In the genomic region with DNA sequence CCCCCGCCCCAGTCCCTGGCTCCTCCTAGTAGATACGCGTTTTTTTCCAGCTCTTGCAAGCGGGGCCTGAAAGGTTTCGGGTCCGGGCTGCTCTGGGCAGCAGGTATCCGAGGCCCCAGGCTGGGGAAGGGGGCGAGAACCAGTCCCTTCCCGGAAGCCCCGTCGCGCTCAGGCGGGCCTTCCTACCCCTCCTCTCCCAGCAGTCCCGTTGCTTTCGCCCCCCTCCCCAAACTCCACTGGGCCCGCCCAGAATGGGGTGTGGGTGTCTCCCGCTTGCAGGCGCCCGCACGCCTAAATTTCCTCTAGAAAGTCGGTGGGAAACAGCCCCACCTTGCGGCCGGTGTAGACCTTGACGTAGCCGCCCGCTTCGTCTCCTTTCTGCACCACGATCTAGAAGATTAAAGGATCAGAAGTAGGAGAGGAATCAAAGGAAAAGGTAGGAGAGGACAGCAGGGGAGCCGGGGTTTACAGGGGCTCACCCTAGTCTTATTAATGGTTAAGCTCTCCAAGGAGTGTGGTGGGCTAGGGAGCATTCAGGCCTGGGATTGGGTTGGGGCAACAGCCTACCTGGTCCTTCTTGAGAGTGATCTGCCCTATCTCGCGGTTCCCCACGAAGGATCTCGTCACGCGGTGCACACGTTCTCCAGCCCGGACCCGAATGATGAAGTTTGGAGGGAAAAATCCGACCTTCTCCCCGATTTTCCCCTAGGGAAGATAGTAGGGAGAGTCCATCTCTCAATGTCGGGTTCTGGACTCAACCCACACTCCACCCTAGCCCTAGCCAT, we compare ENCODE assay signal across 1 cellular context.
A peak's percentile ranks its signal among the peaks of the same experiment; 100 is the strongest.
TF ChIP-seq lines count a peak whose summit lies in the region.

No MANE protein-coding gene starts in this region.

TF ChIP-seq in K562, 482 proteins besides CTCF, POLR2A, EP300 and RAD21 (continues in another document):
- no peak for TF ChIP-seq ZBED1 (IDR thresholded peaks at IDR 0.05)
- TF ChIP-seq THAP12 (CRISPR knock-in tag; IDR thresholded peaks at IDR 0.05), result no peak
- TF ChIP-seq XRCC5 (IDR thresholded peaks at IDR 0.05; ENCODE audit: low read depth, low read length), result peak; percentile 67; the same call in 1 of the 2 replicates
- no peak for TF ChIP-seq HNRNPUL1 (IDR thresholded peaks at IDR 0.05; ENCODE audit: low read length)
- TF ChIP-seq THRAP3 (IDR thresholded peaks at IDR 0.05; ENCODE audit: borderline replicate concordance), result no peak
- peak in 1 of 2 experiments; percentile 27 for TF ChIP-seq E2F6 (IDR thresholded peaks at IDR 0.05; ENCODE audit: borderline replicate concordance in 1 of 2, extremely low read depth in 1 of 2, insufficient read depth in 1 of 2, insufficient read length in 1 of 2, low read depth in 1 of 2, low read length in 1 of 2, poor library complexity in 1 of 2, severe bottlenecking in 1 of 2)
- TF ChIP-seq, protein P1, sequence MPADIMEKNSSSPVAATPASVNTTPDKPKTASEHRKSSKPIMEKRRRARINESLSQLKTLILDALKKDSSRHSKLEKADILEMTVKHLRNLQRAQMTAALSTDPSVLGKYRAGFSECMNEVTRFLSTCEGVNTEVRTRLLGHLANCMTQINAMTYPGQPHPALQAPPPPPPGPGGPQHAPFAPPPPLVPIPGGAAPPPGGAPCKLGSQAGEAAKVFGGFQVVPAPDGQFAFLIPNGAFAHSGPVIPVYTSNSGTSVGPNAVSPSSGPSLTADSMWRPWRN (IDR thresholded peaks at IDR 0.05; ENCODE audit: low read depth), result no peak
- peak; percentile 71 for TF ChIP-seq GATA2 (CRISPR knock-in tag; IDR thresholded peaks at IDR 0.05)
- TF ChIP-seq, protein P2, sequence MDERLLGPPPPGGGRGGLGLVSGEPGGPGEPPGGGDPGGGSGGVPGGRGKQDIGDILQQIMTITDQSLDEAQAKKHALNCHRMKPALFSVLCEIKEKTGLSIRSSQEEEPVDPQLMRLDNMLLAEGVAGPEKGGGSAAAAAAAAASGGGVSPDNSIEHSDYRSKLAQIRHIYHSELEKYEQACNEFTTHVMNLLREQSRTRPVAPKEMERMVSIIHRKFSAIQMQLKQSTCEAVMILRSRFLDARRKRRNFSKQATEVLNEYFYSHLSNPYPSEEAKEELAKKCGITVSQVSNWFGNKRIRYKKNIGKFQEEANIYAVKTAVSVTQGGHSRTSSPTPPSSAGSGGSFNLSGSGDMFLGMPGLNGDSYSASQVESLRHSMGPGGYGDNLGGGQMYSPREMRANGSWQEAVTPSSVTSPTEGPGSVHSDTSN (CRISPR knock-in tag; IDR thresholded peaks at IDR 0.05; ENCODE audit: low read depth), result no peak
- TF ChIP-seq, protein P2 (tag; conservative IDR thresholded peaks at IDR 0.05; ENCODE audit: low read depth), result no peak
- no peak for TF ChIP-seq IRF2 (CRISPR knock-in tag; IDR thresholded peaks at IDR 0.05)
- peak; percentile 64 for TF ChIP-seq POLR2G (IDR thresholded peaks at IDR 0.05; ENCODE audit: low read depth, low read length)
- no peak for TF ChIP-seq POLR2H (tag; IDR thresholded peaks at IDR 0.05; ENCODE audit: low read depth)
- peak in 1 of 2 experiments; percentile 54; a peak in 3 of 4 replicates for TF ChIP-seq MAZ (CRISPR knock-in tag; conservative IDR thresholded peaks at IDR 0.05 in 1 of 2, IDR thresholded peaks at IDR 0.05 in 1 of 2)
- TF ChIP-seq, protein P3, sequence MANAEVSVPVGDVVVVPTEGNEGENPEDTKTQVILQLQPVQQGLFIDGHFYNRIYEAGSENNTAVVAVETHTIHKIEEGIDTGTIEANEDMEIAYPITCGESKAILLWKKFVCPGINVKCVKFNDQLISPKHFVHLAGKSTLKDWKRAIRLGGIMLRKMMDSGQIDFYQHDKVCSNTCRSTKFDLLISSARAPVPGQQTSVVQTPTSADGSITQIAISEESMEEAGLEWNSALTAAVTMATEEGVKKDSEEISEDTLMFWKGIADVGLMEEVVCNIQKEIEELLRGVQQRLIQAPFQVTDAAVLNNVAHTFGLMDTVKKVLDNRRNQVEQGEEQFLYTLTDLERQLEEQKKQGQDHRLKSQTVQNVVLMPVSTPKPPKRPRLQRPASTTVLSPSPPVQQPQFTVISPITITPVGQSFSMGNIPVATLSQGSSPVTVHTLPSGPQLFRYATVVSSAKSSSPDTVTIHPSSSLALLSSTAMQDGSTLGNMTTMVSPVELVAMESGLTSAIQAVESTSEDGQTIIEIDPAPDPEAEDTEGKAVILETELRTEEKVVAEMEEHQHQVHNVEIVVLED (CRISPR knock-in tag; IDR thresholded peaks at IDR 0.05), result no peak
- no peak for TF ChIP-seq ZNF280B (CRISPR knock-in tag; IDR thresholded peaks at IDR 0.05)
- TF ChIP-seq ZEB2 (IDR thresholded peaks at IDR 0.05), result no peak
- TF ChIP-seq FOXP1 (CRISPR knock-in tag; IDR thresholded peaks at IDR 0.05), result 0 out of 2 replicates have a peak, but pooled peaks have one; percentile 53
- TF ChIP-seq FOXO4 (CRISPR knock-in tag; IDR thresholded peaks at IDR 0.05), result no peak
- TF ChIP-seq SPI1 (IDR thresholded peaks at IDR 0.05; ENCODE audit: borderline replicate concordance, low read depth, low read length), result no peak
- peak; percentile 68; the same call in 1 of the 2 replicates for TF ChIP-seq ZBTB33 (CRISPR knock-in tag; IDR thresholded peaks at IDR 0.05)
- TF ChIP-seq LCOR (CRISPR knock-in tag; IDR thresholded peaks at IDR 0.05), result peak; percentile 55; the same call in 1 of the 2 replicates
- TF ChIP-seq PML (IDR thresholded peaks at IDR 0.05; ENCODE audit: low read length), result 0 out of 2 replicates have a peak, but pooled peaks have one; percentile 12
- no peak for TF ChIP-seq ZNF217 (CRISPR knock-in tag; IDR thresholded peaks at IDR 0.05)
- TF ChIP-seq ZNF24 (IDR thresholded peaks at IDR 0.05), result no peak
- no peak for TF ChIP-seq HNRNPH1 (optimal IDR thresholded peaks at IDR 0.05; ENCODE audit: low read depth, low read length)
- TF ChIP-seq NONO (IDR thresholded peaks at IDR 0.05; ENCODE audit: low read depth in 2 of 2, low read length in 1 of 2), result peak in 1 of 2 experiments; percentile 79; a peak in 2 of 4 replicates
- TF ChIP-seq ZNF445 (CRISPR knock-in tag; IDR thresholded peaks at IDR 0.05; ENCODE audit: low read depth), result no peak
- TF ChIP-seq, protein P4, sequence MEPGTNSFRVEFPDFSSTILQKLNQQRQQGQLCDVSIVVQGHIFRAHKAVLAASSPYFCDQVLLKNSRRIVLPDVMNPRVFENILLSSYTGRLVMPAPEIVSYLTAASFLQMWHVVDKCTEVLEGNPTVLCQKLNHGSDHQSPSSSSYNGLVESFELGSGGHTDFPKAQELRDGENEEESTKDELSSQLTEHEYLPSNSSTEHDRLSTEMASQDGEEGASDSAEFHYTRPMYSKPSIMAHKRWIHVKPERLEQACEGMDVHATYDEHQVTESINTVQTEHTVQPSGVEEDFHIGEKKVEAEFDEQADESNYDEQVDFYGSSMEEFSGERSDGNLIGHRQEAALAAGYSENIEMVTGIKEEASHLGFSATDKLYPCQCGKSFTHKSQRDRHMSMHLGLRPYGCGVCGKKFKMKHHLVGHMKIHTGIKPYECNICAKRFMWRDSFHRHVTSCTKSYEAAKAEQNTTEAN (CRISPR knock-in tag; IDR thresholded peaks at IDR 0.05), result no peak
- TF ChIP-seq, protein P5, sequence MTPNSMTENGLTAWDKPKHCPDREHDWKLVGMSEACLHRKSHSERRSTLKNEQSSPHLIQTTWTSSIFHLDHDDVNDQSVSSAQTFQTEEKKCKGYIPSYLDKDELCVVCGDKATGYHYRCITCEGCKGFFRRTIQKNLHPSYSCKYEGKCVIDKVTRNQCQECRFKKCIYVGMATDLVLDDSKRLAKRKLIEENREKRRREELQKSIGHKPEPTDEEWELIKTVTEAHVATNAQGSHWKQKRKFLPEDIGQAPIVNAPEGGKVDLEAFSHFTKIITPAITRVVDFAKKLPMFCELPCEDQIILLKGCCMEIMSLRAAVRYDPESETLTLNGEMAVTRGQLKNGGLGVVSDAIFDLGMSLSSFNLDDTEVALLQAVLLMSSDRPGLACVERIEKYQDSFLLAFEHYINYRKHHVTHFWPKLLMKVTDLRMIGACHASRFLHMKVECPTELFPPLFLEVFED (CRISPR knock-in tag; conservative IDR thresholded peaks at IDR 0.05), result no peak
- TF ChIP-seq MYC (IDR thresholded peaks at IDR 0.05; ENCODE audit: low read depth, low read length), result peak; percentile 65
- no peak for TF ChIP-seq MYC (CRISPR knock-in tag; IDR thresholded peaks at IDR 0.05; ENCODE audit: borderline replicate concordance, low read depth)
- no peak for TF ChIP-seq MTA3 (IDR thresholded peaks at IDR 0.05; ENCODE audit: borderline replicate concordance)
- TF ChIP-seq HMGN3 (IDR thresholded peaks at IDR 0.05; ENCODE audit: borderline replicate concordance, extremely low read depth, insufficient read length, low read depth, low read length), result peak; percentile 6
- TF ChIP-seq, protein P6, sequence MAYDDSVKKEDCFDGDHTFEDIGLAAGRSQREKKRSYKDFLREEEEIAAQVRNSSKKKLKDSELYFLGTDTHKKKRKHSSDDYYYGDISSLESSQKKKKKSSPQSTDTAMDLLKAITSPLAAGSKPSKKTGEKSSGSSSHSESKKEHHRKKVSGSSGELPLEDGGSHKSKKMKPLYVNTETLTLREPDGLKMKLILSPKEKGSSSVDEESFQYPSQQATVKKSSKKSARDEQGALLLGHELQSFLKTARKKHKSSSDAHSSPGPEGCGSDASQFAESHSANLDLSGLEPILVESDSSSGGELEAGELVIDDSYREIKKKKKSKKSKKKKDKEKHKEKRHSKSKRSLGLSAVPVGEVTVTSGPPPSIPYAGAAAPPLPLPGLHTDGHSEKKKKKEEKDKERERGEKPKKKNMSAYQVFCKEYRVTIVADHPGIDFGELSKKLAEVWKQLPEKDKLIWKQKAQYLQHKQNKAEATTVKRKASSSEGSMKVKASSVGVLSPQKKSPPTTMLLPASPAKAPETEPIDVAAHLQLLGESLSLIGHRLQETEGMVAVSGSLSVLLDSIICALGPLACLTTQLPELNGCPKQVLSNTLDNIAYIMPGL (CRISPR knock-in tag; IDR thresholded peaks at IDR 0.05), result no peak
- 0 out of 2 replicates have a peak, but pooled peaks have one; percentile 19 for TF ChIP-seq GABPB1 (CRISPR knock-in tag; IDR thresholded peaks at IDR 0.05)
- TF ChIP-seq CHD2 (IDR thresholded peaks at IDR 0.05; ENCODE audit: low read depth, low read length), result no peak
- TF ChIP-seq ZNF766 (CRISPR knock-in tag; conservative IDR thresholded peaks at IDR 0.05), result no peak
